10 cellular contexts compared by ENCODE assay signal in the genomic region with DNA sequence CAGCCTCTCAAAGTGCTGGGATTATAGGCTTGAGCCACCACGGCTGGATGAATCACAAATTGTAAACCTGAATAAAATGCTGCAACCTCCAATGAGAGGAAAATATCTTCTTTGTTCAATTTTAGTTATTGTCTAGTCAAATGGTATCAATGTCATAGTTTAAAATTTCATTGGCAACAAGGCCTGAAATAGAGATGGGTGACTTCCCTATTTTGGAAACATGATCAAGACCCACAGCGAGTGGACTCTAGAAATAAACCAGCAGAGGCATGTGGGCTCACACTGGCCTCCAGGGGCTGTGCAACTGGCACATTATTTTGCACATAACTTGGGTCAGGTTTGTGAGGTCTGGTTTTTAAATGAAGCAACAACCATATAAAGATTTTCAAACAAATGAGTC. TPM values are rescaled to one million over a fixed set of nuclear protein-coding genes. Genes with fewer than 3 reads are reported as not detected.
"Had no signal": no experiment of that assay in that cellular context is flagged by ENCODE, and none has a peak within 500 bp of the region (broad histone marks: within the 10 kb centered on the region; RNA-seq: fewer than 3 reads in every experiment).

No MANE protein-coding gene starts in this region.

RNA-seq across cellular contexts. Expression of gene CBY3, which starts 27.7 kb away (rescaled TPM):
- total RNA-seq: HT-29, LHCN-M2, MCF 10A, NCI-H460, OCI-LY7, PC-9, Peyer's patch, Right ventricle myocardium inferior, RPMI7951, SJSA1 had no signal
